ENCODE assay signal across 29 cellular contexts in the genomic region with DNA sequence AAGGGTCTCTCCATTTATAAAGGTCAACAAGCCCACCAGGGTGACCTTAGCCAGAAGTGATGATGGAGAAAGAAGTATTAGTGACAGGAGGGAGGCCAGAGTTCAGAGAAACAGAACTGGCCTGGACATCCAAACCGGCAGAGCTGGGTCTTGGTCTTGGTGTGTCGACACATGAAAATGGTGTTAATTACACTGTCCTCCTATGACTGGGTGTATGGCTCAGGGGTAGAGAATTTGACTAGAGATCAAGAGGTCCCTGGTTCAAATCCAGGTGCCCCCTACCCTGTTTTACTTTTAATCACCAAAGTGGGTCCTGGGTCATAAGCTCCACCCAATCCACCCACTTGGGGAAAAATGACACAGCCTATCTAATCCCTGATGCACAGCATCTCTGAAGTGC.
DNase-seq lines count a peak whose midpoint lies in the region; ATAC-seq, FAIRE-seq and TF ChIP-seq lines count a peak whose summit lies in the region.
"Had no signal": no experiment of that assay in that cellular context is flagged by ENCODE, and none has a peak within 500 bp of the region (broad histone marks: within the 10 kb centered on the region; RNA-seq: fewer than 3 reads in every experiment).

No MANE protein-coding gene starts in this region.

- no peaks in the 10 kb centered on the region; the same call in 1 of the 2 replicates for H3K79me1 ChIP-seq in H1 (ENCODE audit: low read depth, low read length)

- no TSS peak for BruUV-seq in K562 (replicated peaks; lab: Mats Ljungman, UMichigan)

- H4K20me1 ChIP-seq in K562 (replicated peaks; ENCODE audit: control insufficient read depth, insufficient read depth, low read length) (no peaks in the 10 kb centered on the region; the same call in 1 of the 2 replicates), H1 (replicated peaks in 1 of 2; ENCODE audit: control insufficient read depth in 1 of 2, insufficient read depth in 2 of 2, low read length in 2 of 2) (peaks cover 0 to 5% of the 10 kb centered on the region in 2 experiments), osteoblast (ENCODE audit: insufficient read depth, low read length) (no peaks in the 10 kb centered on the region)

- H3K4me2 ChIP-seq in A549 (no peak overlapping the region), K562 (ENCODE audit: insufficient read depth, low read length) (no peak overlapping the region), H1 (ENCODE audit: insufficient read depth in 1 of 2, low read depth in 2 of 2, low read length in 2 of 2) (no peak overlapping the region), osteoblast (ENCODE audit: insufficient read depth, low read length) (no peak overlapping the region)
- H3K4me2 ChIP-seq: BLaER1 had no signal

- no peaks in the 10 kb centered on the region for H3K79me2 ChIP-seq in K562 (ENCODE audit: control insufficient read depth, insufficient read depth, low read length)
- no peaks in the 10 kb centered on the region for H3K79me2 ChIP-seq in H1 (ENCODE audit: control insufficient read depth in 1 of 2, insufficient read depth in 2 of 2, low read length in 2 of 2)
- H3K79me2 ChIP-seq in osteoblast (ENCODE audit: insufficient read depth, low read length) = no peaks in the 10 kb centered on the region

- H3K23ac ChIP-seq in H1 (ENCODE audit: insufficient read length) = no peak overlapping the region

- no peak overlapping the region for H4K5ac ChIP-seq in H1 (ENCODE audit: insufficient read length, low read depth, low read length)

- no peak overlapping the region for H2AFZ ChIP-seq in K562 (ENCODE audit: low read depth, low read length)
- H2AFZ ChIP-seq in H1 (ENCODE audit: low read length) = no peak overlapping the region
- H2AFZ ChIP-seq in osteoblast (ENCODE audit: low read length) = no peak overlapping the region

- no peaks in the 10 kb centered on the region for H3K4me1 ChIP-seq in A549
- H3K4me1 ChIP-seq in K562 (replicated peaks in 1 of 2; ENCODE audit: control insufficient read depth in 2 of 2, insufficient read depth in 2 of 2, low read length in 2 of 2) = no peaks in the 10 kb centered on the region
- no peaks in the 10 kb centered on the region for H3K4me1 ChIP-seq in H1 (replicated peaks in 1 of 4; ENCODE audit: control insufficient read depth in 3 of 4, insufficient read depth in 4 of 4, low read length in 3 of 4)
- no peaks in the 10 kb centered on the region for H3K4me1 ChIP-seq in osteoblast (ENCODE audit: insufficient read depth, low read length)
- H3K4me1 ChIP-seq: BE2C, BLaER1 had no signal

- no peak overlapping the region for H2BK20ac ChIP-seq in H1 (ENCODE audit: low read length)

- in situ Hi-C loops in K562 (cut with MboI) = no loop called here

- H3K9me3 Mint-ChIP-seq in activated T-cell treated with anti-CD3 and anti-CD28 coated beads, Interleukin-2, amount 50 U/mL, for 72 hours = no peaks in the 10 kb centered on the region
- H3K9me3 Mint-ChIP-seq: CD14-positive monocyte; CD4-positive, CD25-positive, alpha-beta regulatory T cell; CD8-positive, alpha-beta memory T cell had no signal

- H3K27me3 Mint-ChIP-seq in activated T-cell treated with anti-CD3 and anti-CD28 coated beads, Interleukin-2, amount 50 U/mL, for 72 hours (ENCODE audit: low read depth) = no peaks in the 10 kb centered on the region
- H3K27me3 Mint-ChIP-seq: CD4-positive, alpha-beta memory T cell; CD4-positive, CD25-positive, alpha-beta regulatory T cell; CD8-positive, alpha-beta memory T cell had no signal

- no peak overlapping the region for H2BK120ac ChIP-seq in H1 (replicated peaks; ENCODE audit: low read depth, low read length)

- H4K8ac ChIP-seq in H1 (ENCODE audit: extremely low read depth, insufficient read depth, low read length) = no peak overlapping the region

- no peaks in the 10 kb centered on the region for H3K9me1 ChIP-seq in K562 (ENCODE audit: control insufficient read depth, insufficient read depth, low read length)

- no peaks in the 10 kb centered on the region for H3K9me3 ChIP-seq in A549
- no peaks in the 10 kb centered on the region for H3K9me3 ChIP-seq in K562 (replicated peaks; ENCODE audit: control insufficient read depth, insufficient read depth, low read depth, low read length)
- no peaks in the 10 kb centered on the region for H3K9me3 ChIP-seq in H1 (ENCODE audit: insufficient read depth in 2 of 2, low read depth in 1 of 2, low read length in 1 of 2)
- no peaks in the 10 kb centered on the region for H3K9me3 ChIP-seq in osteoblast (ENCODE audit: low read depth, low read length)
- H3K9me3 ChIP-seq: BE2C, BLaER1 had no signal

- CTCF ChIA-PET in A549 (lab: Yijun Ruan, JAX) (interaction anchor here (1.1 kb wide), 1 partner anchor 9 kb away, joined by 3 read pairs; no protein-coding TSS in a partner anchor), K562 (lab: Yijun Ruan, JAX; ENCODE audit: low intra/inter-chr PET ratio) (no interaction called here), H1 (lab: Charles Lee; ENCODE audit: partially characterized antibody) (interaction anchor here (0.9 to 2.0 kb wide), 5 partner anchors 10 to 109 kb away, joined by 3 to 10 read pairs (median 3); no protein-coding TSS in a partner anchor)

- no peak for DNase-seq in activated T-cell treated with anti-CD3 and anti-CD28 coated beads, Interleukin-2, amount 50 U/mL, for 72 hours
- no peak for DNase-seq in activated T-cell treated with anti-CD3 and anti-CD28 coated beads for 4 hours
- DNase-seq in A549 (ENCODE audit: low read depth in 1 of 2, low spot score in 1 of 2) = no peak
- DNase-seq in K562 (ENCODE audit: extremely low read depth in 1 of 4, low spot score in 3 of 4) = no peak
- DNase-seq in H1 (ENCODE audit: low read depth in 1 of 2, low spot score in 2 of 2) = no peak
- DNase-seq in mucosa of gallbladder (ENCODE audit: low spot score) = no peak
- DNase-seq in osteoblast (ENCODE audit: insufficient read length, low spot score, missing footprints) = no peak
- no peak for DNase-seq in cerebellar cortex (ENCODE audit: low spot score)
- DNase-seq: ACHN; BE2C; C1 segment of cervical spinal cord; CD4-positive, alpha-beta memory T cell; CD4-positive, CD25-positive, alpha-beta regulatory T cell; CD8-positive, alpha-beta memory T cell; COR-L47; DMS 273 treated with DMSO at 0.1 percent for 48 hours; DMS153; DMS53; DMS79; DND-41; EL; GDM1 had no signal

- no peak overlapping the region for H3K56ac ChIP-seq in H1 (replicated peaks; ENCODE audit: insufficient read length, low read depth, low read length)

- TF ChIP-seq CTCF in A549 (IDR thresholded peaks at IDR 0.05) = no peak
- TF ChIP-seq CTCF in K562 (IDR thresholded peaks at IDR 0.05 in 2 of 3, conservative IDR thresholded peaks at IDR 0.05 in 1 of 3; ENCODE audit: insufficient read depth in 2 of 3, low read depth in 1 of 3, low read length in 3 of 3) = no peak
- TF ChIP-seq CTCF in H1 (IDR thresholded peaks at IDR 0.05; ENCODE audit: control extremely low read depth in 1 of 3, insufficient read depth in 1 of 3, low read depth in 1 of 3, low read length in 3 of 3) = no peak
- TF ChIP-seq CTCF in osteoblast (IDR thresholded peaks at IDR 0.05; ENCODE audit: extremely low read depth, low read depth, low read length) = no peak

- no peak overlapping the region for H3K14ac ChIP-seq in H1 (ENCODE audit: insufficient read length)

- no peaks in the 10 kb centered on the region for H3K4me1 Mint-ChIP-seq in activated T-cell treated with anti-CD3 and anti-CD28 coated beads, Interleukin-2, amount 50 U/mL, for 72 hours (ENCODE audit: low read depth)

- no peak for TF ChIP-seq POLR2A in A549 (IDR thresholded peaks at IDR 0.05; ENCODE audit: low read length)
- peak; percentile 48; the same call in 1 of the 2 replicates for TF ChIP-seq POLR2A in K562 (conservative IDR thresholded peaks at IDR 0.05)
- no peak for TF ChIP-seq POLR2A in H1 (IDR thresholded peaks at IDR 0.05; ENCODE audit: control extremely low read depth in 1 of 2, low read depth in 2 of 2, low read length in 2 of 2)

- intact Hi-C loops in K562 (cut with micrococcal nuclease) = no loop called here

- no peak for FAIRE-seq in A549 (lab: Jason Lieb, UNC)
- FAIRE-seq in K562 (lab: Jason Lieb, UNC) = no peak
- FAIRE-seq in H1 (lab: Jason Lieb, UNC) = no peak
- FAIRE-seq: GM12878, GM12892, GM18507, GM19239 had no signal

- 92% methylated on average over 2 of the region's 2 CpGs for WGBS in A549 (ENCODE audit: missing lambda C conversion rate)
- 86% methylated on average over 2 of the region's 2 CpGs for WGBS in K562 (ENCODE audit: insufficient coverage, low coverage, missing lambda C conversion rate)
- WGBS in H1 (ENCODE audit: extremely low coverage in 1 of 2, insufficient coverage in 1 of 2, insufficient read length in 1 of 2, insufficient replicate concordance in 2 of 2, low coverage in 1 of 2, low lambda C conversion rate in 2 of 2, missing lambda C conversion rate in 1 of 2), 2 experiments = 88% methylated on average over 2 of the region's 2 CpGs; no CpG with 5 or more reads in 1 of the 2 experiments

- no peaks in the 10 kb centered on the region for H3K23me2 ChIP-seq in H1 (ENCODE audit: low read depth, low read length)

- H3K36me3 ChIP-seq in K562 (ENCODE audit: control insufficient read depth, insufficient read depth, low read length) (peaks cover 93% of the 10 kb centered on the region), H1 (ENCODE audit: control insufficient read depth in 2 of 4, insufficient read depth in 4 of 4, low read length in 3 of 4) (peaks cover 8 to 33% (median 14%) of the 10 kb centered on the region in 4 experiments; a peak in 7 of 8 replicates), osteoblast (ENCODE audit: insufficient read depth, low read length) (peaks cover 40% of the 10 kb centered on the region)

- no peak overlapping the region for H4K91ac ChIP-seq in H1 (replicated peaks; ENCODE audit: insufficient read length, low read length)

- peak overlapping the region; percentile 30 for H3K27ac Mint-ChIP-seq in activated T-cell treated with anti-CD3 and anti-CD28 coated beads, Interleukin-2, amount 50 U/mL, for 72 hours

- H3K36me3 Mint-ChIP-seq in activated T-cell treated with anti-CD3 and anti-CD28 coated beads, Interleukin-2, amount 50 U/mL, for 72 hours (ENCODE audit: insufficient read depth in 2 of 2) = peaks cover 13 to 19% of the 10 kb centered on the region in 2 donors

- H3K27ac ChIP-seq in A549 (no peak overlapping the region), K562 (ENCODE audit: extremely low read depth, low read depth, low read length) (no peak overlapping the region), H1 (ENCODE audit: low read depth, low read length) (no peak overlapping the region), osteoblast (ENCODE audit: low read depth, low read length) (no peak overlapping the region)
- H3K27ac ChIP-seq: 22Rv1, BLaER1 had no signal

- no peak overlapping the region for H2BK12ac ChIP-seq in H1 (ENCODE audit: low read depth, low read length)

- H3K27me3 ChIP-seq in K562 (ENCODE audit: control insufficient read depth in 2 of 2, insufficient read depth in 2 of 2, low read length in 2 of 2) = no peaks in the 10 kb centered on the region
- H3K27me3 ChIP-seq in H1 (replicated peaks in 1 of 4; ENCODE audit: control insufficient read depth in 3 of 4, extremely low read depth in 1 of 4, insufficient read depth in 3 of 4, low read length in 3 of 4) = no peaks in the 10 kb centered on the region
- H3K27me3 ChIP-seq in osteoblast (ENCODE audit: insufficient read depth, low read length) = no peaks in the 10 kb centered on the region
- H3K27me3 ChIP-seq: BE2C, BLaER1 had no signal

- POLR2A ChIA-PET in A549 (lab: Yijun Ruan, JAX) (no interaction called here), K562 (lab: Yijun Ruan, JAX) (interaction anchor here (0.9 to 3.6 kb wide), 3 partner anchors 12 to 23 kb away, joined by 4 to 18 read pairs (median 14); no protein-coding TSS in a partner anchor), H1 (lab: Charles Lee; ENCODE audit: partially characterized antibody) (interaction anchor here (1.1 to 1.7 kb wide), 4 partner anchors 10 to 39 kb away, joined by 3 to 4 read pairs (median 4); no protein-coding TSS in a partner anchor)

- H3K4ac ChIP-seq in H1 (replicated peaks; ENCODE audit: insufficient read length, low read depth, low read length) = no peak overlapping the region

- H3K4me3 ChIP-seq in A549 (no peak overlapping the region), K562 (no peak overlapping the region), H1 (ENCODE audit: extremely low read depth in 1 of 4, insufficient read depth in 2 of 4, low read depth in 3 of 4, low read length in 4 of 4) (no peak overlapping the region), osteoblast (ENCODE audit: insufficient read depth, low read length) (no peak overlapping the region)
- H3K4me3 ChIP-seq: BLaER1, GM12878 had no signal

- H3K9ac ChIP-seq in K562 (ENCODE audit: insufficient read depth in 1 of 2, low read depth in 2 of 2, low read length in 2 of 2) = no peak overlapping the region
- H3K9ac ChIP-seq in H1 (replicated peaks in 1 of 4; ENCODE audit: extremely low read depth in 1 of 4, low read depth in 3 of 4, low read length in 3 of 4) = no peak overlapping the region
- H3K9ac ChIP-seq: BLaER1 had no signal

- peak in 1 of 2 donors; percentile 24 for ATAC-seq in activated T-cell treated with anti-CD3 and anti-CD28 coated beads, Interleukin-2, amount 50 U/mL, for 72 hours (replicated peaks in 1 of 2)
- ATAC-seq in A549 (no peak; a peak in 1 of 6 replicates), K562 (no peak)
- ATAC-seq: GM12878 had no signal

- H3K4me3 Mint-ChIP-seq in activated T-cell treated with anti-CD3 and anti-CD28 coated beads, Interleukin-2, amount 50 U/mL, for 72 hours = no peak overlapping the region
- H3K4me3 Mint-ChIP-seq: CD14-positive monocyte; CD4-positive, alpha-beta memory T cell; CD4-positive, CD25-positive, alpha-beta regulatory T cell; CD8-positive, alpha-beta memory T cell had no signal

- no peak overlapping the region for H2BK15ac ChIP-seq in H1 (ENCODE audit: low read length)

- H2AK5ac ChIP-seq in H1 (ENCODE audit: low read depth, low read length) = no peak overlapping the region

- no peak for TF ChIP-seq RAD21 in A549 (conservative IDR thresholded peaks at IDR 0.05 in 1 of 2, IDR thresholded peaks at IDR 0.05 in 1 of 2)
- TF ChIP-seq RAD21 in K562 (CRISPR knock-in tag; conservative IDR thresholded peaks at IDR 0.05 in 1 of 2, IDR thresholded peaks at IDR 0.05 in 1 of 2) = no peak
- no peak for TF ChIP-seq RAD21 in H1 (IDR thresholded peaks at IDR 0.05 in 1 of 2, conservative IDR thresholded peaks at IDR 0.05 in 1 of 2; ENCODE audit: low read depth in 2 of 2, low read length in 2 of 2)

- no peak for TF ChIP-seq EP300 in A549 (IDR thresholded peaks at IDR 0.05)
- TF ChIP-seq EP300 in K562 (IDR thresholded peaks at IDR 0.05; ENCODE audit: low read length) = no peak
- TF ChIP-seq EP300 in H1 (IDR thresholded peaks at IDR 0.05; ENCODE audit: borderline replicate concordance in 1 of 2, low read depth in 2 of 2, low read length in 2 of 2) = no peak

- H3K18ac ChIP-seq in H1 (ENCODE audit: extremely low read depth, low read length) = no peak overlapping the region

- H2BK5ac ChIP-seq in H1 (ENCODE audit: low read depth, low read length) = no peak overlapping the region
